Comparison of ENCODE assay signal across 1 cellular context in the genomic region with DNA sequence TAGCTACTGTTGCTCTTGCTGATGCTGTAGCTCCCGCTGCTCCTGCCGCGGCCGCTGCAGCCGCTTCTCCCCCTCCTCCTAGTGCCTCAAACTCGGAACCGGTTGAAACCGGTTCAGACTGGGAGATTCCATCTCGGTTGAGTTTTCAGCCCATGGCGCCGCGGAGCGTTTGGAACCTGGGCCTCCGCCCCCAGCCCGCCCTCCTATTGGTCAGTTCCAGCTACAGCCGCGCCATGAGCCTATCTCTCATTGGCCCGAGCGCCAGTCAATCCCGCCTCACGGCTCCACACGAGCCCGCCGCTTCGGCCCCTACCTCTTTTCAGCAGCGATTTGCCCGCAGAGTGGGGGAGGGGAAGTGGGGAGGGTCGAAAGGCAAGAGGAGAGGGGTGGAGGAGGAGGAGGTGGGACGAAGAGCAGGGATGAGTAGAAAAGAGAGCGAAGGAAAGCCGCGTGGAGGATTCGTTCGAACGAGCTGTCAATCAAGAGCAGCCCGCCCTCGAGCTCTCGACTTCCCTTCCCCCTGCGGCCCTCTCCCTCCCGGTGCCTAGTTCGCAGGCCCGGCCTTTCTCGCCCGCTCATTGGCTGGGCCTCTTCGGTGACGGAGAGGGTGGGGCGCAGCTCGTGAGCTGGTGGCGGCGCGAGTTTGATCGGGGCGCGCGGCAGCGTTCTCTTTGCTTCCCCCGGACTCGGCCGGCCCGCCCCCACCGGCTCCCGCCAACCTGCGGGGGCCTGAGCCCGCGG.
TF ChIP-seq lines count a peak whose summit lies in the region.

A gene with protein sequence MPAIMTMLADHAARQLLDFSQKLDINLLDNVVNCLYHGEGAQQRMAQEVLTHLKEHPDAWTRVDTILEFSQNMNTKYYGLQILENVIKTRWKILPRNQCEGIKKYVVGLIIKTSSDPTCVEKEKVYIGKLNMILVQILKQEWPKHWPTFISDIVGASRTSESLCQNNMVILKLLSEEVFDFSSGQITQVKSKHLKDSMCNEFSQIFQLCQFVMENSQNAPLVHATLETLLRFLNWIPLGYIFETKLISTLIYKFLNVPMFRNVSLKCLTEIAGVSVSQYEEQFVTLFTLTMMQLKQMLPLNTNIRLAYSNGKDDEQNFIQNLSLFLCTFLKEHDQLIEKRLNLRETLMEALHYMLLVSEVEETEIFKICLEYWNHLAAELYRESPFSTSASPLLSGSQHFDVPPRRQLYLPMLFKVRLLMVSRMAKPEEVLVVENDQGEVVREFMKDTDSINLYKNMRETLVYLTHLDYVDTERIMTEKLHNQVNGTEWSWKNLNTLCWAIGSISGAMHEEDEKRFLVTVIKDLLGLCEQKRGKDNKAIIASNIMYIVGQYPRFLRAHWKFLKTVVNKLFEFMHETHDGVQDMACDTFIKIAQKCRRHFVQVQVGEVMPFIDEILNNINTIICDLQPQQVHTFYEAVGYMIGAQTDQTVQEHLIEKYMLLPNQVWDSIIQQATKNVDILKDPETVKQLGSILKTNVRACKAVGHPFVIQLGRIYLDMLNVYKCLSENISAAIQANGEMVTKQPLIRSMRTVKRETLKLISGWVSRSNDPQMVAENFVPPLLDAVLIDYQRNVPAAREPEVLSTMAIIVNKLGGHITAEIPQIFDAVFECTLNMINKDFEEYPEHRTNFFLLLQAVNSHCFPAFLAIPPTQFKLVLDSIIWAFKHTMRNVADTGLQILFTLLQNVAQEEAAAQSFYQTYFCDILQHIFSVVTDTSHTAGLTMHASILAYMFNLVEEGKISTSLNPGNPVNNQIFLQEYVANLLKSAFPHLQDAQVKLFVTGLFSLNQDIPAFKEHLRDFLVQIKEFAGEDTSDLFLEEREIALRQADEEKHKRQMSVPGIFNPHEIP (N-terminal part only) (minus strand): TSS at position 178 of the 741 bp plus-strand sequence. CDS start 4,459 bp downstream, outside the sequence.

TF ChIP-seq in K562, 482 proteins besides CTCF, POLR2A, EP300 and RAD21 (continued from another document):
- TF ChIP-seq MTF1 (CRISPR knock-in tag; IDR thresholded peaks at IDR 0.05; ENCODE audit: borderline replicate concordance): no peak
- TF ChIP-seq TEAD1 (CRISPR knock-in tag; IDR thresholded peaks at IDR 0.05): peak in 1 of 2 experiments; percentile 63; a peak in 1 of 4 replicates
- TF ChIP-seq ASH1L (IDR thresholded peaks at IDR 0.05; ENCODE audit: borderline replicate concordance, low read depth, partially characterized antibody): peak; percentile 95
- peak; percentile 65 for TF ChIP-seq GABPB1 (CRISPR knock-in tag; IDR thresholded peaks at IDR 0.05)
